In genomic region chr16:79839851-79840321, GRCh38 we compare ENCODE assay signal across 26 cellular contexts.
DNase-seq lines count a peak whose midpoint lies in the region; ATAC-seq and TF ChIP-seq lines count a peak whose summit lies in the region.
"Had no signal": no experiment of that assay in that cellular context is flagged by ENCODE, and none has a peak within 500 bp of the region (broad histone marks: within the 10 kb centered on the region; RNA-seq: fewer than 3 reads in every experiment).

No MANE protein-coding gene starts in this region.

- H3K27ac ChIP-seq in GM23338 (ENCODE audit: low read depth) (no peak overlapping the region), heart left ventricle (peak overlapping the region in 1 of 12 donors; percentile 5), lung (ENCODE audit: low read depth in 1 of 2, low read length in 1 of 2) (peak overlapping the region in 1 of 2 donors; percentile 54), suprapubic skin (peak overlapping the region; percentile 41), PC-9 (no peak overlapping the region)
- H3K27ac ChIP-seq: epithelial cell of prostate had no signal

- no peak overlapping the region for H3K4me2 ChIP-seq in GM23338
- no peak overlapping the region for H3K4me2 ChIP-seq in PC-9

- H3K4me1 ChIP-seq in GM23338 (ENCODE audit: insufficient read depth) (no peaks in the 10 kb centered on the region), heart left ventricle (peaks cover 0 to 11% (median 0%) of the 10 kb centered on the region in 12 donors), lung (ENCODE audit: control insufficient read depth in 2 of 2, insufficient read depth in 2 of 2, low read length in 2 of 2) (peaks cover 0 to 3% of the 10 kb centered on the region in 2 donors), suprapubic skin (peaks cover 23% of the 10 kb centered on the region), PC-9 (replicated peaks; ENCODE audit: insufficient read depth) (no peaks in the 10 kb centered on the region)

- ATAC-seq in GM23338 = no peak
- peak; percentile 35 to 74 (median 70) for ATAC-seq in heart left ventricle
- peak; percentile 22 for ATAC-seq in lung (ENCODE audit: insufficient read depth, low FRiP score)
- ATAC-seq: naive thymus-derived CD4-positive, alpha-beta T cell; stimulated activated memory B cell treated with anti-CD40 and anti-IgM and Interleukin-4, amounts not matched to agents 10 μg/mL and 1 μg/mL and 100 μg/mL, for 72 hours had no signal

- H3K36me3 ChIP-seq in GM23338 (ENCODE audit: insufficient read depth) (no peaks in the 10 kb centered on the region), heart left ventricle (no peaks in the 10 kb centered on the region), lung (ENCODE audit: control insufficient read depth in 2 of 2, insufficient read depth in 2 of 2, low read length in 2 of 2) (no peaks in the 10 kb centered on the region), suprapubic skin (no peaks in the 10 kb centered on the region), PC-9 (ENCODE audit: low read depth) (no peaks in the 10 kb centered on the region)

- no peak for DNase-seq in GM23338 (ENCODE audit: low spot score)
- DNase-seq in heart left ventricle = peak in 2 of 5 donors; percentile 24 to 39
- DNase-seq in lung (ENCODE audit: low spot score) = peak; percentile 39
- no peak for DNase-seq in suprapubic skin (ENCODE audit: low spot score in 2 of 2)
- DNase-seq in activated T-cell treated with anti-CD3 and anti-CD28 coated beads, Interleukin-2, amount 50 U/mL, for 1 hour = no peak
- DNase-seq in DMS53 treated with DMSO at 0.1 percent for 48 hours (lab: John Stamatoyannopoulos, UW; ENCODE audit: unreplicated experiment) = no peak
- no peak for DNase-seq in PC-9
- no peak for DNase-seq in HPDE6-E6E7 (ENCODE audit: extremely low spot score)
- DNase-seq: activated CD4-positive, alpha-beta memory T cell treated with anti-CD3 and anti-CD28 coated beads for 36 hours; activated CD8-positive, alpha-beta memory T cell treated with anti-CD3 and anti-CD28 coated beads, Interleukin-2, amount 50 U/mL, for 4 hours; activated naive CD4-positive, alpha-beta T cell treated with anti-CD3 and anti-CD28 coated beads, Interleukin-2, amount 50 U/mL, for 16 hours; amniotic stem cell; COR-L47; DMS53; H9; KBM-7; mesendoderm; MM.1S; naive thymus-derived CD4-positive, alpha-beta T cell; NCI-H1417 treated with DMSO at 0.1 percent for 48 hours; NCI-H446; NCI-H774; stimulated activated CD4-positive, alpha-beta T cell treated with anti-CD3 and anti-CD28 coated beads, Interleukin-4, amount 100 ng/mL, for 24 hours; substantia nigra had no signal

- no peak overlapping the region for H3K4me3 ChIP-seq in GM23338
- H3K4me3 ChIP-seq in heart left ventricle = no peak overlapping the region
- H3K4me3 ChIP-seq in lung = no peak overlapping the region
- no peak overlapping the region for H3K4me3 ChIP-seq in suprapubic skin
- H3K4me3 ChIP-seq in PC-9 = no peak overlapping the region

- H3K4me3 Mint-ChIP-seq in GM23338 = no peak overlapping the region
- H3K4me3 Mint-ChIP-seq: activated CD4-positive, alpha-beta memory T cell treated with anti-CD3 and anti-CD28 coated beads for 36 hours; H9; naive thymus-derived CD4-positive, alpha-beta T cell; stimulated activated memory B cell treated with anti-CD40 and anti-IgM and Interleukin-4, amounts not matched to agents 10 μg/mL and 1 μg/mL and 100 μg/mL, for 72 hours had no signal

- WGBS in heart left ventricle, 4 donors = 64 to 75% (median 70%) methylated on average over 10 to 12 of the region's 12 CpGs
- WGBS in lung, 2 donors = 74 to 80% methylated on average over 12 of the region's 12 CpGs
- 59% methylated on average over 12 of the region's 12 CpGs for WGBS in suprapubic skin

- 0 out of 3 replicates have a peak, but pooled peaks cover 2% of the 10 kb centered on the region for H3K9me3 Mint-ChIP-seq in GM23338
- H3K9me3 Mint-ChIP-seq: H9; stimulated activated memory B cell treated with anti-CD40 and anti-IgM and Interleukin-4, amounts not matched to agents 10 μg/mL and 1 μg/mL and 100 μg/mL, for 72 hours had no signal

- no TSS peak for BruUV-seq in PC-9 (replicated peaks; lab: Mats Ljungman, UMichigan)

- POLR2A ChIA-PET in PC-9 (lab: Charles Lee; ENCODE audit: unreplicated experiment) = interaction anchor here (0.6 kb wide), 1 partner anchor 527 kb away, joined by 3 read pairs; no protein-coding TSS in a partner anchor

- H3K9me3 ChIP-seq in heart left ventricle = no peaks in the 10 kb centered on the region
- H3K9me3 ChIP-seq in lung (ENCODE audit: control insufficient read depth in 2 of 2, insufficient read depth in 1 of 2, low read length in 1 of 2) = no peaks in the 10 kb centered on the region
- H3K9me3 ChIP-seq in suprapubic skin = no peaks in the 10 kb centered on the region
- H3K9me3 ChIP-seq in PC-9 (ENCODE audit: insufficient read depth, low read depth) = no peaks in the 10 kb centered on the region

- no peak for TF ChIP-seq POLR2A in heart left ventricle (IDR thresholded peaks at IDR 0.05)
- no peak for TF ChIP-seq POLR2A in suprapubic skin (IDR thresholded peaks at IDR 0.05)

- no peaks in the 10 kb centered on the region for H4K20me1 ChIP-seq in GM23338 (replicated peaks; ENCODE audit: insufficient read depth)
- H4K20me1 ChIP-seq in PC-9 (ENCODE audit: insufficient read depth) = no peaks in the 10 kb centered on the region

- H3K27me3 Mint-ChIP-seq in GM23338 (ENCODE audit: insufficient read depth, low read depth, poor library complexity) = no peaks in the 10 kb centered on the region

- H3K27ac Mint-ChIP-seq in GM23338 = no peak overlapping the region
- H3K27ac Mint-ChIP-seq: activated CD4-positive, alpha-beta memory T cell treated with anti-CD3 and anti-CD28 coated beads for 36 hours; H9; stimulated activated memory B cell treated with anti-CD40 and anti-IgM and Interleukin-4, amounts not matched to agents 10 μg/mL and 1 μg/mL and 100 μg/mL, for 72 hours had no signal

- intact Hi-C loops in heart left ventricle (cut with DNase I) (no loop called here), PC-9 (cut with micrococcal nuclease; ENCODE audit: unreplicated experiment) (no loop called here)

- H3K27me3 ChIP-seq in GM23338 (ENCODE audit: insufficient read depth) = no peaks in the 10 kb centered on the region
- H3K27me3 ChIP-seq in heart left ventricle = no peaks in the 10 kb centered on the region
- H3K27me3 ChIP-seq in lung (ENCODE audit: control insufficient read depth, insufficient read depth) = no peaks in the 10 kb centered on the region
- H3K27me3 ChIP-seq in suprapubic skin = no peaks in the 10 kb centered on the region
- H3K27me3 ChIP-seq in PC-9 (ENCODE audit: insufficient read depth, low read depth) = peaks cover 84% of the 10 kb centered on the region

- CTCF ChIA-PET in PC-9 (lab: Charles Lee) = no interaction called here

- no peaks in the 10 kb centered on the region for H3K4me1 Mint-ChIP-seq in GM23338
- H3K4me1 Mint-ChIP-seq: H9 had no signal

- no peaks in the 10 kb centered on the region for H3K36me3 Mint-ChIP-seq in GM23338 (ENCODE audit: low read depth)
- H3K36me3 Mint-ChIP-seq: activated CD4-positive, alpha-beta memory T cell treated with anti-CD3 and anti-CD28 coated beads for 36 hours; stimulated activated memory B cell treated with anti-CD40 and anti-IgM and Interleukin-4, amounts not matched to agents 10 μg/mL and 1 μg/mL and 100 μg/mL, for 72 hours had no signal

- H3F3A ChIP-seq in GM23338 (replicated peaks; ENCODE audit: low read depth) = no peaks in the 10 kb centered on the region
- no peaks in the 10 kb centered on the region for H3F3A ChIP-seq in PC-9 (ENCODE audit: insufficient read depth, low read depth)

- TF ChIP-seq EP300 in suprapubic skin (IDR thresholded peaks at IDR 0.05) = no peak

- H3K9me2 ChIP-seq in GM23338 (ENCODE audit: insufficient read depth) = 0 out of 2 replicates have a peak, but pooled peaks cover 12% of the 10 kb centered on the region
- H3K9me2 ChIP-seq in PC-9 (ENCODE audit: insufficient read depth) = no peaks in the 10 kb centered on the region; the same call in 1 of the 2 replicates

- H3K79me2 ChIP-seq in GM23338 (replicated peaks; ENCODE audit: insufficient read depth) (no peaks in the 10 kb centered on the region), PC-9 (ENCODE audit: low read depth) (no peaks in the 10 kb centered on the region)

- no peak for TF ChIP-seq CTCF in GM23338 (conservative IDR thresholded peaks at IDR 0.05; ENCODE audit: low read depth in 2 of 2)
- TF ChIP-seq CTCF in heart left ventricle (IDR thresholded peaks at IDR 0.05) = no peak
- no peak for TF ChIP-seq CTCF in lung (IDR thresholded peaks at IDR 0.05; ENCODE audit: control extremely low read depth, extremely low read depth)
- TF ChIP-seq CTCF in suprapubic skin (IDR thresholded peaks at IDR 0.05) = no peak
- TF ChIP-seq CTCF in PC-9 (conservative IDR thresholded peaks at IDR 0.05) = no peak

- peak overlapping the region; percentile 47; the same call in 1 of the 2 replicates for H2AFZ ChIP-seq in GM23338
- H2AFZ ChIP-seq in PC-9 = no peak overlapping the region

TF ChIP-seq in GM23338, 12 proteins besides CTCF, POLR2A, EP300 and RAD21 (continues in another document):
- TF ChIP-seq EZH2phosphoT487 (IDR thresholded peaks at IDR 0.05; ENCODE audit: unreplicated experiment) (no peak), NANOG (IDR thresholded peaks at IDR 0.05; ENCODE audit: borderline replicate concordance) (no peak), CREB1 (CRISPR knock-in tag; IDR thresholded peaks at IDR 0.05; ENCODE audit: low read depth) (no peak), JUNB (IDR thresholded peaks at IDR 0.05; ENCODE audit: unreplicated experiment) (no peak), STAT1 (IDR thresholded peaks at IDR 0.05; ENCODE audit: unreplicated experiment) (no peak)
